ENCODE assay signal across 13 cellular contexts in genomic region chr22:26648761-26649363, GRCh38. TPM values are rescaled to one million over a fixed set of nuclear protein-coding genes. Genes with fewer than 3 reads are reported as not detected.
DNase-seq lines count a peak whose midpoint lies in the region; ATAC-seq and TF ChIP-seq lines count a peak whose summit lies in the region.
"Had no signal": no experiment of that assay in that cellular context is flagged by ENCODE, and none has a peak within 500 bp of the region (broad histone marks: within the 10 kb centered on the region; RNA-seq: fewer than 3 reads in every experiment).

No MANE protein-coding gene starts in this region.

- no peak for DNase-seq in activated CD4-positive, alpha-beta T cell treated with anti-CD3 and anti-CD28 coated beads, Interleukin-2, amount 10 ng/mL, durations not matched to agents 24 days and 14 days
- DNase-seq in activated CD4-positive, alpha-beta T cell treated with anti-CD3 and anti-CD28 coated beads for 48 hours: no peak
- DNase-seq in NCI-H146 (lab: John Stamatoyannopoulos, UW) (peak; percentile 24), amniotic epithelial cell (ENCODE audit: low read depth) (peak; percentile 48), neural crest cell (ENCODE audit: low read depth, low spot score) (no peak), left colon (no peak)
- DNase-seq: activated CD4-positive, CD25-positive, alpha-beta regulatory T cell treated with anti-CD3 and anti-CD28 coated beads, Interleukin-2, amount 50 U/mL, for 72 hours; foreskin melanocyte; transverse colon had no signal

- no peaks in the 10 kb centered on the region for H3K36me3 Mint-ChIP-seq in activated CD4-positive, alpha-beta T cell treated with anti-CD3 and anti-CD28 coated beads, Interleukin-2, amount 10 ng/mL, durations not matched to agents 24 days and 14 days (ENCODE audit: low read depth)
- H3K36me3 Mint-ChIP-seq in neural crest cell (ENCODE audit: low read depth): no peaks in the 10 kb centered on the region

- H3K27ac Mint-ChIP-seq in activated CD4-positive, alpha-beta T cell treated with anti-CD3 and anti-CD28 coated beads, Interleukin-2, amount 10 ng/mL, durations not matched to agents 24 days and 14 days: peak overlapping the region; percentile 65
- peak overlapping the region; percentile 87 for H3K27ac Mint-ChIP-seq in neural crest cell (ENCODE audit: unreplicated experiment)

- peaks cover 2% of the 10 kb centered on the region for H3K27me3 Mint-ChIP-seq in activated CD4-positive, alpha-beta T cell treated with anti-CD3 and anti-CD28 coated beads, Interleukin-2, amount 10 ng/mL, durations not matched to agents 24 days and 14 days
- H3K27me3 Mint-ChIP-seq in neural crest cell (ENCODE audit: low read depth): peaks cover 92% of the 10 kb centered on the region

- ATAC-seq in GM19395 (IDR thresholded peaks at IDR 0.05; ENCODE audit: unreplicated experiment) (no peak), left colon (no peak), HG03196 (IDR thresholded peaks at IDR 0.05; ENCODE audit: unreplicated experiment) (no peak)
- ATAC-seq: HCT116 had no signal

- H3K4me3 Mint-ChIP-seq in activated CD4-positive, alpha-beta T cell treated with anti-CD3 and anti-CD28 coated beads, Interleukin-2, amount 10 ng/mL, durations not matched to agents 24 days and 14 days: peak overlapping the region; percentile 77
- peak overlapping the region; percentile 71 for H3K4me3 Mint-ChIP-seq in neural crest cell

- intact Hi-C loops in activated CD4-positive, alpha-beta T cell treated with anti-CD3 and anti-CD28 coated beads, Interleukin-2, amount 10 ng/mL, durations not matched to agents 24 days and 14 days (cut with micrococcal nuclease): loop anchor here (1.0 kb wide), 1 partner anchor 8 kb away; the partner anchor contains the start of gene MIAT
- intact Hi-C loops in left colon (cut with DNase I, micrococcal nuclease): no loop called here

- no peak for TF ChIP-seq CTCF in neural crest cell (conservative IDR thresholded peaks at IDR 0.05)

- H3K9me3 Mint-ChIP-seq in activated CD4-positive, alpha-beta T cell treated with anti-CD3 and anti-CD28 coated beads, Interleukin-2, amount 10 ng/mL, durations not matched to agents 24 days and 14 days: no peaks in the 10 kb centered on the region
- no peaks in the 10 kb centered on the region for H3K9me3 Mint-ChIP-seq in neural crest cell

- peaks cover 74% of the 10 kb centered on the region for H3K4me1 Mint-ChIP-seq in activated CD4-positive, alpha-beta T cell treated with anti-CD3 and anti-CD28 coated beads, Interleukin-2, amount 10 ng/mL, durations not matched to agents 24 days and 14 days
- H3K4me1 Mint-ChIP-seq in neural crest cell: peaks cover 48% of the 10 kb centered on the region

RNA-seq across cellular contexts. Expression of gene MIAT, which starts 8.5 kb away (rescaled TPM):
- total RNA-seq in activated CD4-positive, alpha-beta T cell treated with anti-CD3 and anti-CD28 coated beads, Interleukin-2, amount 10 ng/mL, durations not matched to agents 24 days and 14 days: 38.4 and 42.3 TPM in 2 replicates
- total RNA-seq in neural crest cell (42.0 and 45.6 TPM in 2 replicates), left colon (1 to 10 TPM; 2.2 to 2.9 TPM)

RNA-seq across cellular contexts. Expression of gene CRYBA4, which starts 27.1 kb away (rescaled TPM):
- total RNA-seq in activated CD4-positive, alpha-beta T cell treated with anti-CD3 and anti-CD28 coated beads, Interleukin-2, amount 10 ng/mL, durations not matched to agents 24 days and 14 days: not detected in 2 replicates
- total RNA-seq in neural crest cell (not detected in 2 replicates), left colon (not detected)
- total RNA-seq: bronchial epithelial cell, transverse colon had no signal

RNA-seq across cellular contexts. Expression of gene CRYBB1, which starts 31.0 kb away (rescaled TPM):
- not detected in 2 replicates for total RNA-seq in activated CD4-positive, alpha-beta T cell treated with anti-CD3 and anti-CD28 coated beads, Interleukin-2, amount 10 ng/mL, durations not matched to agents 24 days and 14 days
- not detected in 2 replicates for total RNA-seq in neural crest cell
- under 1 TPM in 1 of 2 donors, not detected in 1; 0.36 TPM for total RNA-seq in left colon
- total RNA-seq: bronchial epithelial cell had no signal

RNA-seq across cellular contexts. Expression of gene TPST2, which starts 58.9 kb away (rescaled TPM):
- 30.0 and 33.5 TPM in 2 replicates for total RNA-seq in activated CD4-positive, alpha-beta T cell treated with anti-CD3 and anti-CD28 coated beads, Interleukin-2, amount 10 ng/mL, durations not matched to agents 24 days and 14 days
- 10.7 and 11.8 TPM in 2 replicates for total RNA-seq in neural crest cell
- 10 to 100 TPM; 15.5 to 15.7 TPM for total RNA-seq in left colon

Comparison
In these comparisons a context has a peak if more than half of its experiments do, and no peak if none do; other contexts are left out.
1. DNase-seq: peak in NCI-H146 (single experiment) and amniotic epithelial cell (single experiment); none in activated CD4-positive, alpha-beta T cell treated with anti-CD3 and anti-CD28 coated beads, Interleukin-2, amount 10 ng/mL, durations not matched to agents 24 days and 14 days (single experiment), activated CD4-positive, alpha-beta T cell treated with anti-CD3 and anti-CD28 coated beads for 48 hours (single experiment), neural crest cell (single experiment) and left colon (0 of 2).
2. RNA of gene MIAT, which starts 8.5 kb away (total RNA-seq): 42.0 to 45.6 TPM in neural crest cell and 38.4 to 42.3 TPM in activated CD4-positive, alpha-beta T cell treated with anti-CD3 and anti-CD28 coated beads, Interleukin-2, amount 10 ng/mL, durations not matched to agents 24 days and 14 days; 2.2 to 2.9 TPM in left colon; every median in the first group is over 10 times any median in the second.